Comparison of ENCODE assay signal across 1 cellular context in genomic region chr2:2613279-2614199, GRCh38.
TF ChIP-seq lines count a peak whose summit lies in the region.

No MANE protein-coding gene starts in this region.

TF ChIP-seq in WTC11, 78 proteins besides CTCF, POLR2A, EP300 and RAD21 (continued from another document and continues in another):
- TF ChIP-seq ZNF263 (CRISPR knock-in tag; IDR thresholded peaks at IDR 0.05; ENCODE audit: low read depth) (no peak), GABPB1 (CRISPR knock-in tag; IDR thresholded peaks at IDR 0.05) (no peak), TEAD1 (CRISPR knock-in tag; IDR thresholded peaks at IDR 0.05) (peak; percentile 76), E2F1 (CRISPR knock-in tag; IDR thresholded peaks at IDR 0.05) (no peak), JUN (CRISPR knock-in tag; IDR thresholded peaks at IDR 0.05) (no peak), ATF3 (CRISPR knock-in tag; conservative IDR thresholded peaks at IDR 0.05) (no peak), ATF2 (CRISPR knock-in tag; IDR thresholded peaks at IDR 0.05; ENCODE audit: borderline replicate concordance, low read depth) (no peak), ZNF138 (CRISPR knock-in tag; conservative IDR thresholded peaks at IDR 0.05) (no peak), TP53 (CRISPR knock-in tag; IDR thresholded peaks at IDR 0.05) (no peak), ZBTB43 (CRISPR knock-in tag; IDR thresholded peaks at IDR 0.05) (peak; percentile 73; the same call in 1 of the 2 replicates), AFF4 (CRISPR knock-in tag; IDR thresholded peaks at IDR 0.05; ENCODE audit: borderline replicate concordance) (no peak), SMAD3 (CRISPR knock-in tag; IDR thresholded peaks at IDR 0.05; ENCODE audit: borderline replicate concordance) (peak; percentile 74; the same call in 1 of the 2 replicates), ZNF416 (CRISPR knock-in tag; IDR thresholded peaks at IDR 0.05) (no peak), ZNF232 (CRISPR knock-in tag; IDR thresholded peaks at IDR 0.05) (peak; percentile 80; the same call in 1 of the 2 replicates), MAX (CRISPR knock-in tag; IDR thresholded peaks at IDR 0.05) (peak; percentile 77; the same call in 1 of the 2 replicates), ZNF396 (CRISPR knock-in tag; IDR thresholded peaks at IDR 0.05; ENCODE audit: borderline replicate concordance) (peak; percentile 91; the same call in 1 of the 2 replicates), TCF7 (CRISPR knock-in tag; IDR thresholded peaks at IDR 0.05; ENCODE audit: low read depth) (peak; percentile 72; the same call in 1 of the 2 replicates), ZBTB21 (CRISPR knock-in tag; IDR thresholded peaks at IDR 0.05; ENCODE audit: borderline replicate concordance) (no peak; the same call in 1 of the 2 replicates), SOX15 (CRISPR knock-in tag; IDR thresholded peaks at IDR 0.05) (no peak), NR2C2 (CRISPR knock-in tag; IDR thresholded peaks at IDR 0.05) (no peak), SP1 (CRISPR knock-in tag; conservative IDR thresholded peaks at IDR 0.05) (peak; percentile 64), E2F4 (CRISPR knock-in tag; IDR thresholded peaks at IDR 0.05; ENCODE audit: borderline replicate concordance, low read depth) (no peak), ZMAT4 (CRISPR knock-in tag; IDR thresholded peaks at IDR 0.05) (no peak), JAZF1 (CRISPR knock-in tag; IDR thresholded peaks at IDR 0.05) (no peak), E2F5 (CRISPR knock-in tag; IDR thresholded peaks at IDR 0.05) (no peak), NR1H2 (CRISPR knock-in tag; IDR thresholded peaks at IDR 0.05) (no peak), USF2 (CRISPR knock-in tag; IDR thresholded peaks at IDR 0.05) (peak; percentile 83), ZNF281 (CRISPR knock-in tag; IDR thresholded peaks at IDR 0.05) (peak; percentile 81), MXD4 (CRISPR knock-in tag; IDR thresholded peaks at IDR 0.05; ENCODE audit: borderline replicate concordance) (no peak), USF1 (CRISPR knock-in tag; IDR thresholded peaks at IDR 0.05) (peak; percentile 73), FOXP1 (CRISPR knock-in tag; IDR thresholded peaks at IDR 0.05; ENCODE audit: borderline replicate concordance) (peak; percentile 55; the same call in 1 of the 2 replicates), ZNF317 (CRISPR knock-in tag; IDR thresholded peaks at IDR 0.05; ENCODE audit: borderline replicate concordance, low read depth) (no peak), AR (CRISPR knock-in tag; IDR thresholded peaks at IDR 0.05) (no peak), ESRRA (CRISPR knock-in tag; IDR thresholded peaks at IDR 0.05; ENCODE audit: borderline replicate concordance) (no peak), ZNF423 (CRISPR knock-in tag; IDR thresholded peaks at IDR 0.05) (0 out of 2 replicates have a peak, but pooled peaks have one; percentile 18), NFE2L1 (CRISPR knock-in tag; IDR thresholded peaks at IDR 0.05) (0 out of 2 replicates have a peak, but pooled peaks have one; percentile 32), OVOL2 (CRISPR knock-in tag; IDR thresholded peaks at IDR 0.05; ENCODE audit: borderline replicate concordance) (no peak), FOXP4 (CRISPR knock-in tag; IDR thresholded peaks at IDR 0.05) (peak; percentile 90)
